ENCODE assay signal across 8 cellular contexts in the genomic region with DNA sequence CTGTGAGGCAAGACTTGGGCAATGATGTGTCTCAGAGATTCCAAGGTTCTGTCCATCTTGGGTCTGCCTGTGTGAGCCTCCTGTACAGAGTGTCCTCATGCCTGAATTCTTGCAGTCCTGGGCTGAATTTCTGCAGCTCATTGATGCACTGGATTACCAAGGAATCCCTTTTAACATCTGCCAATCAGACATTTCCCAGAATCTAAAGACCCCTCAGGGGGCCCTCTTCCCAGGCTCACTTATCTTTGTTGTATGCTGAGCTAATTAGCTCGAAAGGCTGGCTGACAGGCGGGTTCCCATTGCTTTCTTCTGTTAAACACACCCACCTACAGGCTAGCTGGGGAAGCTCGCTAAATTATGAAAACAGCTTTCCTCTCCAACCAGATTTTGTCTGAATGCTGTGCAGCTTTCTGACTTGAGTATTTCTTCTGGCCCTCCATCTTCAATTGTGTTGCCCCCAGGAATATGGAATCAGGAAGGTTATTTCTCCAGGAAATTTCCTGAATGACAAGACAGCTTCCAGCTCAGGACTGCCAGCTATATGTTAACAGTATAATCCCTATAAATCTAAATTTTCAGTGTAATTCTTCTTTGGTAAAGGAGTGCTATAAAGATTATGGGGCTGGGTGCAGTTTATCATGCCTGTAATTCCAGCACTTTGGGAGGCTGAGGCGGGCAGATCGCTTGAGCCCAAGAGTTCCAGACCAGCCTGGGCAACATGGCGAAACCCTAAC.
DNase-seq lines count a peak whose midpoint lies in the region; ATAC-seq lines count a peak whose summit lies in the region.

A gene (minus strand): TSS at position 91 of the 734 bp plus-strand sequence. CDS start 35 bp downstream, at position 56.

- ATAC-seq in GM19043 (IDR thresholded peaks at IDR 0.05; ENCODE audit: low read depth, unreplicated experiment) (peak; percentile 91), HG03280 (IDR thresholded peaks at IDR 0.05; ENCODE audit: unreplicated experiment) (peak; percentile 74)

- no peak within 1 kb of the TSS for H3K4me3 ChIP-seq in skeletal muscle cell (ENCODE audit: low read depth, low read length)

- peak; percentile 61 for DNase-seq in DMS114 treated with DMSO at 0.1 percent for 48 hours (lab: John Stamatoyannopoulos, UW; ENCODE audit: unreplicated experiment)
- peak; percentile 53 for DNase-seq in NCI-H524 treated with DMSO at 0.1 percent for 48 hours (lab: John Stamatoyannopoulos, UW)
- peak; percentile 58 for DNase-seq in amniotic epithelial cell (ENCODE audit: low read depth)
- DNase-seq in hippocampal formation (lab: John Stamatoyannopoulos, UW): peak; percentile 56 to 75
- peak; percentile 22 for DNase-seq in skeletal muscle cell (ENCODE audit: low read depth)
- DNase-seq in amniotic stem cell (lab: John Stamatoyannopoulos, UW): no peak
